Comparison of ENCODE assay signal across 33 cellular contexts in genomic region chrX:2330910-2331309, GRCh38.
"Had no signal": no experiment of that assay in that cellular context is flagged by ENCODE, and none has a peak within 500 bp of the region (broad histone marks: within the 10 kb centered on the region; RNA-seq: fewer than 3 reads in every experiment).

No MANE protein-coding gene starts in this region.

- H3K4me1 ChIP-seq: adrenal gland, esophagus muscularis mucosa, foreskin keratinocyte had no signal

- ATAC-seq: activated naive CD8-positive, alpha-beta T cell treated with anti-CD3 and anti-CD28 coated beads, Interleukin-2, amount 50 U/mL, for 24 hours; body of pancreas; effector memory CD8-positive, alpha-beta T cell; foreskin keratinocyte; heart left ventricle; T-helper 17 cell had no signal

- H3K9me3 Mint-ChIP-seq: activated naive CD8-positive, alpha-beta T cell treated with anti-CD3 and anti-CD28 coated beads for 36 hours had no signal

- H3K4me1 Mint-ChIP-seq: activated CD4-positive, alpha-beta memory T cell treated with anti-CD3 and anti-CD28 coated beads, Interleukin-2, amount 10 ng/mL, durations not matched to agents 7 days and 5 days; activated CD4-positive, alpha-beta T cell treated with anti-CD3 and anti-CD28 coated beads, Interleukin-2, amount 10 ng/mL, durations not matched to agents 7 days and 5 days; activated naive CD4-positive, alpha-beta T cell treated with anti-CD3 and anti-CD28 coated beads, Interleukin-2, amount 50 U/mL, for 24 hours; activated naive CD8-positive, alpha-beta T cell treated with anti-CD3 and anti-CD28 coated beads for 36 hours; activated naive CD8-positive, alpha-beta T cell treated with anti-CD3 and anti-CD28 coated beads, Interleukin-2, amount 50 U/mL, for 24 hours had no signal

- DNase-seq: activated CD4-positive, alpha-beta memory T cell treated with anti-CD3 and anti-CD28 coated beads, Interleukin-2, amount 10 ng/mL, durations not matched to agents 7 days and 5 days; activated CD4-positive, alpha-beta T cell treated with anti-CD3 and anti-CD28 coated beads for 1 hour; activated CD4-positive, alpha-beta T cell treated with anti-CD3 and anti-CD28 coated beads for 4 hours; activated CD4-positive, alpha-beta T cell treated with anti-CD3 and anti-CD28 coated beads, Interleukin-2, amount 10 ng/mL, durations not matched to agents 7 days and 5 days; activated CD4-positive, alpha-beta T cell treated with anti-CD3 and anti-CD28 coated beads, Interleukin-2, amount 50 U/mL, for 4 hours; activated CD8-positive, alpha-beta memory T cell treated with anti-CD3 and anti-CD28 coated beads, Interleukin-2, amount 50 U/mL, for 48 hours; activated effector memory CD4-positive, alpha-beta T cell treated with anti-CD3 and anti-CD28 coated beads, Interleukin-2, amount 50 U/mL, for 16 hours; activated naive CD4-positive, alpha-beta T cell treated with anti-CD3 and anti-CD28 coated beads for 36 hours; activated naive CD8-positive, alpha-beta T cell treated with anti-CD3 and anti-CD28 coated beads for 36 hours; activated naive CD8-positive, alpha-beta T cell treated with anti-CD3 and anti-CD28 coated beads, Interleukin-2, amount 50 U/mL, for 24 hours; activated T-cell treated with anti-CD3 and anti-CD28 coated beads for 4 hours; activated T-cell treated with anti-CD3 and anti-CD28 coated beads, Interleukin-2, amount 50 U/mL, for 24 hours; adrenal gland; amygdala; aorta; body of pancreas; caudate nucleus; cortex of kidney; dermis blood vessel endothelial cell; effector CD4-positive, alpha-beta T cell; effector memory CD8-positive, alpha-beta T cell; erythroblast; foreskin keratinocyte; gastrocnemius medialis; glutamatergic neuron; heart left ventricle; T-helper 1 cell; T-helper 17 cell had no signal

- H3K27me3 ChIP-seq: adrenal gland, body of pancreas, esophagus muscularis mucosa, foreskin keratinocyte, gastrocnemius medialis, heart left ventricle had no signal

- H3K9me3 ChIP-seq: adrenal gland, body of pancreas, esophagus muscularis mucosa, gastrocnemius medialis, heart left ventricle had no signal

- H3K27me3 Mint-ChIP-seq: activated CD4-positive, alpha-beta memory T cell treated with anti-CD3 and anti-CD28 coated beads, Interleukin-2, amount 10 ng/mL, durations not matched to agents 7 days and 5 days; activated CD4-positive, alpha-beta T cell treated with anti-CD3 and anti-CD28 coated beads, Interleukin-2, amount 10 ng/mL, durations not matched to agents 7 days and 5 days; activated naive CD4-positive, alpha-beta T cell treated with anti-CD3 and anti-CD28 coated beads, Interleukin-2, amount 50 U/mL, for 24 hours; activated naive CD8-positive, alpha-beta T cell treated with anti-CD3 and anti-CD28 coated beads for 36 hours; activated naive CD8-positive, alpha-beta T cell treated with anti-CD3 and anti-CD28 coated beads, Interleukin-2, amount 50 U/mL, for 24 hours; activated T-cell treated with anti-CD3 and anti-CD28 coated beads, Interleukin-2, amount 50 U/mL, for 24 hours; effector memory CD8-positive, alpha-beta T cell; T-helper 17 cell had no signal

- H3K4me3 Mint-ChIP-seq: activated CD4-positive, alpha-beta memory T cell treated with anti-CD3 and anti-CD28 coated beads, Interleukin-2, amount 10 ng/mL, durations not matched to agents 7 days and 5 days; activated CD4-positive, alpha-beta T cell treated with anti-CD3 and anti-CD28 coated beads, Interleukin-2, amount 10 ng/mL, durations not matched to agents 7 days and 5 days; activated naive CD4-positive, alpha-beta T cell treated with anti-CD3 and anti-CD28 coated beads for 36 hours; activated naive CD4-positive, alpha-beta T cell treated with anti-CD3 and anti-CD28 coated beads, Interleukin-2, amount 50 U/mL, for 24 hours; activated naive CD8-positive, alpha-beta T cell treated with anti-CD3 and anti-CD28 coated beads for 36 hours; activated naive CD8-positive, alpha-beta T cell treated with anti-CD3 and anti-CD28 coated beads, Interleukin-2, amount 50 U/mL, for 24 hours; activated T-cell treated with anti-CD3 and anti-CD28 coated beads, Interleukin-2, amount 50 U/mL, for 24 hours; activated T-helper 1 cell treated with anti-CD3 and anti-CD28 coated beads, Interleukin-12 subunit alpha, Interleukin-12 subunit beta, Interleukin-2, Interleukin-4 antibody, amounts not matched to agents 30 ng/mL and 10 ng/mL and 1 ng/mL, durations not matched to agents 14 hours and 24 hours and 36 hours; effector memory CD8-positive, alpha-beta T cell; T-helper 17 cell had no signal

- H3K27ac ChIP-seq: adrenal gland, body of pancreas, esophagus muscularis mucosa, foreskin keratinocyte, heart left ventricle had no signal

- FAIRE-seq: colon had no signal

- H3K36me3 ChIP-seq: adrenal gland, esophagus muscularis mucosa, gastrocnemius medialis, heart left ventricle had no signal

- H3K27ac Mint-ChIP-seq: activated CD4-positive, alpha-beta memory T cell treated with anti-CD3 and anti-CD28 coated beads, Interleukin-2, amount 10 ng/mL, durations not matched to agents 7 days and 5 days; activated CD4-positive, alpha-beta T cell treated with anti-CD3 and anti-CD28 coated beads, Interleukin-2, amount 10 ng/mL, durations not matched to agents 7 days and 5 days; activated naive CD4-positive, alpha-beta T cell treated with anti-CD3 and anti-CD28 coated beads for 36 hours; activated naive CD4-positive, alpha-beta T cell treated with anti-CD3 and anti-CD28 coated beads, Interleukin-2, amount 50 U/mL, for 24 hours; activated naive CD8-positive, alpha-beta T cell treated with anti-CD3 and anti-CD28 coated beads for 36 hours; activated naive CD8-positive, alpha-beta T cell treated with anti-CD3 and anti-CD28 coated beads, Interleukin-2, amount 50 U/mL, for 24 hours; activated T-cell treated with anti-CD3 and anti-CD28 coated beads, Interleukin-2, amount 50 U/mL, for 24 hours; activated T-helper 1 cell treated with anti-CD3 and anti-CD28 coated beads, Interleukin-12 subunit alpha, Interleukin-12 subunit beta, Interleukin-2, Interleukin-4 antibody, amounts not matched to agents 30 ng/mL and 10 ng/mL and 1 ng/mL, durations not matched to agents 14 hours and 24 hours and 36 hours; activated T-helper 2 cell treated with anti-CD3 and anti-CD28 coated beads, Interferon-gamma antibody, Interleukin-2, Interleukin-4, amounts not matched to agents 10 μg/mL and 5 μg/mL and 100 μg/mL, durations not matched to agents 14 hours and 24 hours and 36 hours; effector memory CD8-positive, alpha-beta T cell; T-helper 17 cell had no signal

- H3K4me3 ChIP-seq: adrenal gland, body of pancreas, esophagus muscularis mucosa, gastrocnemius medialis, heart left ventricle had no signal
